Comparison of ENCODE assay signal across 20 cellular contexts in the genomic region with DNA sequence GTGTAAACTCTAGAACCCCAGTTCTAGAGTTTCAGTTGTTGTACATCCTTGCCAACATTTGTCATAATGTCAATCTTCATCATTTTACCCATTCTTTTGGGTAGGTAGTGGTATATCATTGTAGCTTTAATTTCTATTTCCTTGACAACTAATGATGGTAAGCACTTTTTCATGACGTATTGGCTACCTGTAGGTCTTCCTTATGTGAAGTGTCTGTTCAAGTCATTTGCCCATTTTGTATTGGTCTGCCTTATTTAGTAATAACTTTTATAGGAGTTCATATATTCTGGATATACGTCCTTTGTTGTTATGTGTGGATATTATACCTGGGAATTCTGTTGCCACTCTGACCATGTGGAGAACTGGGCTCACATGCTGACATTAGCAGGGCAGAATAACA.
DNase-seq lines count a peak whose midpoint lies in the region; ATAC-seq, FAIRE-seq and TF ChIP-seq lines count a peak whose summit lies in the region.
"Had no signal": no experiment of that assay in that cellular context is flagged by ENCODE, and none has a peak within 500 bp of the region (broad histone marks: within the 10 kb centered on the region; RNA-seq: fewer than 3 reads in every experiment).

No MANE protein-coding gene starts in this region.

- H3K27ac ChIP-seq in astrocyte (ENCODE audit: low read depth, low read length): no peak overlapping the region
- H3K27ac ChIP-seq: BLaER1 treated with 17β-estradiol and CSF1 and Interleukin-3, amounts not matched to agents 10 nM and 100 nM; C4-2B had no signal

- H3K36me3 Mint-ChIP-seq in astrocyte (ENCODE audit: low read depth, unreplicated experiment): peaks cover 28% of the 10 kb centered on the region

- no peak overlapping the region for H3K27ac Mint-ChIP-seq in astrocyte (ENCODE audit: unreplicated experiment)
- H3K27ac Mint-ChIP-seq: B cell; CD4-positive, alpha-beta T cell; CD8-positive, alpha-beta T cell had no signal

- no peaks in the 10 kb centered on the region for H3K79me2 ChIP-seq in astrocyte (ENCODE audit: insufficient read depth, low read length)

- no peaks in the 10 kb centered on the region for H4K20me1 ChIP-seq in astrocyte (ENCODE audit: insufficient read depth, low read length)
- H4K20me1 ChIP-seq: BLaER1 treated with 17β-estradiol and CSF1 and Interleukin-3, amounts not matched to agents 10 nM and 100 nM had no signal

- peak; percentile 59 for FAIRE-seq in GM12891 (lab: Jason Lieb, UNC)
- FAIRE-seq in astrocyte (lab: Jason Lieb, UNC): peak; percentile 41
- FAIRE-seq: A204.1, G401.6, GM12892, GM18507 had no signal

- no peak overlapping the region for H3K4me3 Mint-ChIP-seq in astrocyte (ENCODE audit: unreplicated experiment)
- H3K4me3 Mint-ChIP-seq: B cell; CD4-positive, alpha-beta T cell; CD8-positive, alpha-beta T cell had no signal

- no peak for TF ChIP-seq POLR2A in GM12891 (IDR thresholded peaks at IDR 0.05; ENCODE audit: low read depth, low read length)

- no peaks in the 10 kb centered on the region for H3K9me3 ChIP-seq in astrocyte (ENCODE audit: insufficient read depth, low read depth, low read length)
- H3K9me3 ChIP-seq: Caco-2 had no signal

- no peak overlapping the region for H3K4me2 ChIP-seq in astrocyte (ENCODE audit: low read length)
- H3K4me2 ChIP-seq: BLaER1 treated with 17β-estradiol and CSF1 and Interleukin-3, amounts not matched to agents 10 nM and 100 nM had no signal

- no peak overlapping the region for H3K9ac ChIP-seq in astrocyte (ENCODE audit: low read length)
- H3K9ac ChIP-seq: BLaER1 treated with 17β-estradiol and CSF1 and Interleukin-3, amounts not matched to agents 10 nM and 100 nM had no signal

- no peaks in the 10 kb centered on the region for H3K4me1 ChIP-seq in astrocyte (ENCODE audit: insufficient read depth, low read length)
- H3K4me1 ChIP-seq: BLaER1 treated with 17β-estradiol and CSF1 and Interleukin-3, amounts not matched to agents 10 nM and 100 nM; Caco-2 had no signal

- H3K4me1 Mint-ChIP-seq in astrocyte (ENCODE audit: low read depth, unreplicated experiment): no peaks in the 10 kb centered on the region
- H3K4me1 Mint-ChIP-seq: B cell had no signal

- no peak overlapping the region for H3K4me3 ChIP-seq in astrocyte (ENCODE audit: insufficient read depth, low read depth, low read length)
- H3K4me3 ChIP-seq: BLaER1 treated with 17β-estradiol and CSF1 and Interleukin-3, amounts not matched to agents 10 nM and 100 nM had no signal

- no peaks in the 10 kb centered on the region for H3K27me3 ChIP-seq in astrocyte (ENCODE audit: insufficient read depth, low read length)
- H3K27me3 ChIP-seq: BLaER1 treated with 17β-estradiol and CSF1 and Interleukin-3, amounts not matched to agents 10 nM and 100 nM had no signal

- H2AFZ ChIP-seq in astrocyte (ENCODE audit: low read depth, low read length): no peak overlapping the region

- ATAC-seq in GM21825 (IDR thresholded peaks at IDR 0.05; ENCODE audit: unreplicated experiment): no peak
- ATAC-seq: CD8-positive, alpha-beta T cell had no signal

- no peak for TF ChIP-seq CTCF in astrocyte (IDR thresholded peaks at IDR 0.05; ENCODE audit: insufficient read depth, low read depth, low read length)

- H3K9me3 Mint-ChIP-seq in astrocyte (ENCODE audit: unreplicated experiment): peaks cover 2% of the 10 kb centered on the region

- H3K36me3 ChIP-seq in astrocyte (ENCODE audit: insufficient read depth, low read length): peaks cover 16% of the 10 kb centered on the region

- DNase-seq in GM12891 (ENCODE audit: insufficient read length, low spot score) (no peak), astrocyte (ENCODE audit: low read depth) (no peak), UCSD-AML1 (lab: John Stamatoyannopoulos, UW; ENCODE audit: unreplicated experiment) (no peak)
- no peak for DNase-seq in activated CD4-positive, CD25-positive, alpha-beta regulatory T cell treated with anti-CD3 and anti-CD28 coated beads, Interleukin-2, amount 50 U/mL, for 72 hours
- DNase-seq: 8988T; AML-193; Caco-2; Calu3; CD4-positive, alpha-beta T cell; CD8-positive, alpha-beta T cell; DMS79 treated with DMSO at 0.1 percent for 48 hours; GF-D8 had no signal

- no peaks in the 10 kb centered on the region for H3K27me3 Mint-ChIP-seq in astrocyte (ENCODE audit: low read depth, unreplicated experiment)
- H3K27me3 Mint-ChIP-seq: B cell; CD4-positive, alpha-beta T cell had no signal

TF ChIP-seq in GM12891, 5 proteins besides CTCF, POLR2A, EP300 and RAD21:
- TF ChIP-seq POU2F2 (IDR thresholded peaks at IDR 0.05; ENCODE audit: low read depth, low read length): no peak
- no peak for TF ChIP-seq TAF1 (IDR thresholded peaks at IDR 0.05; ENCODE audit: low read depth, low read length)
- no peak for TF ChIP-seq PAX5 (IDR thresholded peaks at IDR 0.05; ENCODE audit: insufficient read depth, low read length, severe bottlenecking)
- no peak for TF ChIP-seq SPI1 (IDR thresholded peaks at IDR 0.05; ENCODE audit: low read depth, low read length)
- no peak for TF ChIP-seq POLR2AphosphoS5 (IDR thresholded peaks at IDR 0.05; ENCODE audit: low read depth, low read length)
